ENCODE assay signal across 1 cellular context in the genomic region with DNA sequence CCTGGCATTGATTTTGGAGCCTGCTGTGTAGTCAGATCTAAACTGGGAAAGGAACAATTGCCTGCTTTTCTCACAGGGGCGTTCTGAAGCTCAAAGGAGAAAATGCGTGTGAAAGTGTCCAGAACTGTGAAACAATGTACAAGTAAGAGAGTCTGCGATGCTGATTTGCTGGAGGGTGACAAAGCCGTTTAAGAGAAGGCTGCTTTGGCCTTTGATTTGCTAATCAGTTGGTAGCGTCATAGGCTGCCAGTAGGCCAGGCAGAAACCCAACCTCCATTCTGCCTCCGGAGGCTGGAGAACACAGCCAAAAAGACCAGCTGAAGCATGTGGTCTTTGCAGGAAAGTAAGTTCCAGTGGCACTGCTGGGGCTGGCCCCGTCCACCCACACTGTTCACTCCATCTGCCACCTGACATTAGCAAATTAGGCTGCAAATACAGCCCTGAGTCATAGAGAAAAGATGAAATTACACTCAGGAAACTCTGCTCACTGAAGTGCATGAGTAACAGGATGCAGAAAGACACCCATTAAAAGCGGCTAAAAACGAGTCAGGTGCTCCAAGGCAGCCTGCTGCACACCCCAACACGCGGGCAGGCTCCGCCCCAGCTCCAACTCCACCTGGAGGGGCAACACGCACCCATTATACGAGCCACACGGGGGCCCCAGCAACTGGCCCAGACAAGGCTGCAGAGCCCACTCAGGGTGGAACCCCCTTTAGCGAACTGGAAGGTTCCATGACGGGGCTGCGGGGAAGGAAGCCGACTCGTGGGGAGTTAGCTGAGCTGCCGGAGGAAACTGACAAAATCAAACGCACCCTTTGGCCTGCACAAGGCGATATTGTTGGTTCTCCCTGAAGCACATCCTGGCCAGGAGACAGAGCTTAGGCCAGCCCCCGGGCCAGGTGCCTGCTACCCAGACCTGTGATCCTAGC.
TF ChIP-seq lines count a peak whose summit lies in the region.

No MANE protein-coding gene starts in this region.

TF ChIP-seq in K562, 482 proteins besides CTCF, POLR2A, EP300 and RAD21 (continued from another document and continues in another):
- TF ChIP-seq, protein P1, sequence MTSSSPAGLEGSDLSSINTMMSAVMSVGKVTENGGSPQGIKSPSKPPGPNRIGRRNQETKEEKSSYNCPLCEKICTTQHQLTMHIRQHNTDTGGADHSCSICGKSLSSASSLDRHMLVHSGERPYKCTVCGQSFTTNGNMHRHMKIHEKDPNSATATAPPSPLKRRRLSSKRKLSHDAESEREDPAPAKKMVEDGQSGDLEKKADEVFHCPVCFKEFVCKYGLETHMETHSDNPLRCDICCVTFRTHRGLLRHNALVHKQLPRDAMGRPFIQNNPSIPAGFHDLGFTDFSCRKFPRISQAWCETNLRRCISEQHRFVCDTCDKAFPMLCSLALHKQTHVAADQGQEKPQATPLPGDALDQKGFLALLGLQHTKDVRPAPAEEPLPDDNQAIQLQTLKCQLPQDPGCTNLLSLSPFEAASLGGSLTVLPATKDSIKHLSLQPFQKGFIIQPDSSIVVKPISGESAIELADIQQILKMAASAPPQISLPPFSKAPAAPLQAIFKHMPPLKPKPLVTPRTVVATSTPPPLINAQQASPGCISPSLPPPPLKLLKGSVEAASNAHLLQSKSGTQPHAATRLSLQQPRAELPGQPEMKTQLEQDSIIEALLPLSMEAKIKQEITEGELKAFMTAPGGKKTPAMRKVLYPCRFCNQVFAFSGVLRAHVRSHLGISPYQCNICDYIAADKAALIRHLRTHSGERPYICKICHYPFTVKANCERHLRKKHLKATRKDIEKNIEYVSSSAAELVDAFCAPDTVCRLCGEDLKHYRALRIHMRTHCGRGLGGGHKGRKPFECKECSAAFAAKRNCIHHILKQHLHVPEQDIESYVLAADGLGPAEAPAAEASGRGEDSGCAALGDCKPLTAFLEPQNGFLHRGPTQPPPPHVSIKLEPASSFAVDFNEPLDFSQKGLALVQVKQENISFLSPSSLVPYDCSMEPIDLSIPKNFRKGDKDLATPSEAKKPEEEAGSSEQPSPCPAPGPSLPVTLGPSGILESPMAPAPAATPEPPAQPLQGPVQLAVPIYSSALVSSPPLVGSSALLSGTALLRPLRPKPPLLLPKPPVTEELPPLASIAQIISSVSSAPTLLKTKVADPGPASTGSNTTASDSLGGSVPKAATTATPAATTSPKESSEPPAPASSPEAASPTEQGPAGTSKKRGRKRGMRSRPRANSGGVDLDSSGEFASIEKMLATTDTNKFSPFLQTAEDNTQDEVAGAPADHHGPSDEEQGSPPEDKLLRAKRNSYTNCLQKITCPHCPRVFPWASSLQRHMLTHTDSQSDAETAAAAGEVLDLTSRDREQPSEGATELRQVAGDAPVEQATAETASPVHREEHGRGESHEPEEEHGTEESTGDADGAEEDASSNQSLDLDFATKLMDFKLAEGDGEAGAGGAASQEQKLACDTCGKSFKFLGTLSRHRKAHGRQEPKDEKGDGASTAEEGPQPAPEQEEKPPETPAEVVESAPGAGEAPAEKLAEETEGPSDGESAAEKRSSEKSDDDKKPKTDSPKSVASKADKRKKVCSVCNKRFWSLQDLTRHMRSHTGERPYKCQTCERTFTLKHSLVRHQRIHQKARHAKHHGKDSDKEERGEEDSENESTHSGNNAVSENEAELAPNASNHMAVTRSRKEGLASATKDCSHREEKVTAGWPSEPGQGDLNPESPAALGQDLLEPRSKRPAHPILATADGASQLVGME (CRISPR knock-in tag; IDR thresholded peaks at IDR 0.05), result no peak
- TF ChIP-seq ESRRA (IDR thresholded peaks at IDR 0.05; ENCODE audit: borderline replicate concordance, low read depth) (no peak), SMAD2 (IDR thresholded peaks at IDR 0.05; ENCODE audit: low read depth, low read length) (no peak), CBX3 (IDR thresholded peaks at IDR 0.05; ENCODE audit: borderline replicate concordance in 1 of 2, low read length in 2 of 2) (no peak), NCOA1 (IDR thresholded peaks at IDR 0.05; ENCODE audit: low read depth) (no peak), ELF4 (CRISPR knock-in tag; IDR thresholded peaks at IDR 0.05) (no peak), ZNF354B (CRISPR knock-in tag; IDR thresholded peaks at IDR 0.05) (no peak), RNF2 (IDR thresholded peaks at IDR 0.05) (no peak), HNRNPH1 (optimal IDR thresholded peaks at IDR 0.05; ENCODE audit: low read depth, low read length) (no peak), ZNF263 (CRISPR knock-in tag; IDR thresholded peaks at IDR 0.05; ENCODE audit: borderline replicate concordance) (no peak), POLR3G (IDR thresholded peaks at IDR 0.05; ENCODE audit: extremely low read depth, insufficient read length, insufficient replicate concordance) (no peak), ZNF41 (CRISPR knock-in tag; conservative IDR thresholded peaks at IDR 0.05) (no peak), RFX1 (IDR thresholded peaks at IDR 0.05) (no peak), CBFB (CRISPR knock-in tag; IDR thresholded peaks at IDR 0.05) (no peak), MYC (IDR thresholded peaks at IDR 0.05; ENCODE audit: low read depth, low read length) (no peak), MYC (CRISPR knock-in tag; IDR thresholded peaks at IDR 0.05; ENCODE audit: borderline replicate concordance, low read depth) (0 out of 2 replicates have a peak, but pooled peaks have one; percentile 50), ZNF274 (IDR thresholded peaks at IDR 0.05; ENCODE audit: borderline replicate concordance, low read depth, low read length) (no peak), RFX5 (IDR thresholded peaks at IDR 0.05; ENCODE audit: low read depth, low read length) (no peak), MEF2A (IDR thresholded peaks at IDR 0.05; ENCODE audit: control insufficient read depth, low read depth, low read length) (no peak), HLTF (IDR thresholded peaks at IDR 0.05) (no peak), NRF1 (conservative IDR thresholded peaks at IDR 0.05 in 1 of 2, IDR thresholded peaks at IDR 0.05 in 1 of 2) (0 out of 4 replicates have a peak, but pooled peaks of 1 of the 2 experiments have one; percentile 18), NFYB (IDR thresholded peaks at IDR 0.05; ENCODE audit: extremely low read depth, insufficient read length) (no peak), LCOR (CRISPR knock-in tag; IDR thresholded peaks at IDR 0.05) (0 out of 2 replicates have a peak, but pooled peaks have one; percentile 29), ARID2 (IDR thresholded peaks at IDR 0.05) (no peak), TSC22D4 (tag; IDR thresholded peaks at IDR 0.05) (no peak)
- TF ChIP-seq, protein P2, sequence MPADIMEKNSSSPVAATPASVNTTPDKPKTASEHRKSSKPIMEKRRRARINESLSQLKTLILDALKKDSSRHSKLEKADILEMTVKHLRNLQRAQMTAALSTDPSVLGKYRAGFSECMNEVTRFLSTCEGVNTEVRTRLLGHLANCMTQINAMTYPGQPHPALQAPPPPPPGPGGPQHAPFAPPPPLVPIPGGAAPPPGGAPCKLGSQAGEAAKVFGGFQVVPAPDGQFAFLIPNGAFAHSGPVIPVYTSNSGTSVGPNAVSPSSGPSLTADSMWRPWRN (IDR thresholded peaks at IDR 0.05; ENCODE audit: low read depth), result no peak
- TF ChIP-seq, protein P3, sequence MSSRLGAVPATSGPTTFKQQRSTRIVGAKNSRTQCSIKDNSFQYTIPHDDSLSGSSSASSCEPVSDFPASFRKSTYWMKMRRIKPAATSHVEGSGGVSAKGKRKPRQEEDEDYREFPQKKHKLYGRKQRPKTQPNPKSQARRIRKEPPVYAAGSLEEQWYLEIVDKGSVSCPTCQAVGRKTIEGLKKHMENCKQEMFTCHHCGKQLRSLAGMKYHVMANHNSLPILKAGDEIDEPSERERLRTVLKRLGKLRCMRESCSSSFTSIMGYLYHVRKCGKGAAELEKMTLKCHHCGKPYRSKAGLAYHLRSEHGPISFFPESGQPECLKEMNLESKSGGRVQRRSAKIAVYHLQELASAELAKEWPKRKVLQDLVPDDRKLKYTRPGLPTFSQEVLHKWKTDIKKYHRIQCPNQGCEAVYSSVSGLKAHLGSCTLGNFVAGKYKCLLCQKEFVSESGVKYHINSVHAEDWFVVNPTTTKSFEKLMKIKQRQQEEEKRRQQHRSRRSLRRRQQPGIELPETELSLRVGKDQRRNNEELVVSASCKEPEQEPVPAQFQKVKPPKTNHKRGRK (tag; IDR thresholded peaks at IDR 0.05), result no peak
- TF ChIP-seq, protein P4, sequence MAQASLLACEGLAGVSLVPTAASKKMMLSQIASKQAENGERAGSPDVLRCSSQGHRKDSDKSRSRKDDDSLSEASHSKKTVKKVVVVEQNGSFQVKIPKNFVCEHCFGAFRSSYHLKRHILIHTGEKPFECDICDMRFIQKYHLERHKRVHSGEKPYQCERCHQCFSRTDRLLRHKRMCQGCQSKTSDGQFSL (CRISPR knock-in tag; IDR thresholded peaks at IDR 0.05), result no peak
- TF ChIP-seq, protein P4 (tag; IDR thresholded peaks at IDR 0.05), result no peak
- TF ChIP-seq, protein P5, sequence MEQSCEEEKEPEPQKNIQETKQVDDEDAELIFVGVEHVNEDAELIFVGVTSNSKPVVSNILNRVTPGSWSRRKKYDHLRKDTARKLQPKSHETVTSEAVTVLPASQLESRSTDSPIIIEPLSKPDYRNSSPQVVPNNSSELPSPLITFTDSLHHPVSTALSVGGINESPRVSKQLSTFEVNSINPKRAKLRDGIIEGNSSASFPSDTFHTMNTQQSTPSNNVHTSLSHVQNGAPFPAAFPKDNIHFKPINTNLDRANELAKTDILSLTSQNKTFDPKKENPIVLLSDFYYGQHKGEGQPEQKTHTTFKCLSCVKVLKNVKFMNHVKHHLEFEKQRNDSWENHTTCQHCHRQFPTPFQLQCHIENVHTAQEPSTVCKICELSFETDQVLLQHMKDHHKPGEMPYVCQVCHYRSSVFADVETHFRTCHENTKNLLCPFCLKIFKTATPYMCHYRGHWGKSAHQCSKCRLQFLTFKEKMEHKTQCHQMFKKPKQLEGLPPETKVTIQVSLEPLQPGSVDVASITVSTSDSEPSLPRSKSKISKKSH (CRISPR knock-in tag; IDR thresholded peaks at IDR 0.05), result no peak
- TF ChIP-seq, protein P6, sequence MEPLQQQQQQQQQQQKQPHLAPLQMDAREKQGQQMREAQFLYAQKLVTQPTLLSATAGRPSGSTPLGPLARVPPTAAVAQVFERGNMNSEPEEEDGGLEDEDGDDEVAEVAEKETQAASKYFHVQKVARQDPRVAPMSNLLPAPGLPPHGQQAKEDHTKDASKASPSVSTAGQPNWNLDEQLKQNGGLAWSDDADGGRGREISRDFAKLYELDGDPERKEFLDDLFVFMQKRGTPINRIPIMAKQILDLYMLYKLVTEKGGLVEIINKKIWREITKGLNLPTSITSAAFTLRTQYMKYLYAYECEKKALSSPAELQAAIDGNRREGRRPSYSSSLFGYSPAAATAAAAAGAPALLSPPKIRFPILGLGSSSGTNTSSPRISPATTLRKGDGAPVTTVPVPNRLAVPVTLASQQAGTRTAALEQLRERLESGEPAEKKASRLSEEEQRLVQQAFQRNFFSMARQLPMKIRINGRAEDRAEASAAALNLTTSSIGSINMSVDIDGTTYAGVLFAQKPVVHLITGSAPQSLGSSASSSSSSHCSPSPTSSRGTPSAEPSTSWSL (CRISPR knock-in tag; IDR thresholded peaks at IDR 0.05; ENCODE audit: borderline replicate concordance), result no peak
- TF ChIP-seq, protein P7, sequence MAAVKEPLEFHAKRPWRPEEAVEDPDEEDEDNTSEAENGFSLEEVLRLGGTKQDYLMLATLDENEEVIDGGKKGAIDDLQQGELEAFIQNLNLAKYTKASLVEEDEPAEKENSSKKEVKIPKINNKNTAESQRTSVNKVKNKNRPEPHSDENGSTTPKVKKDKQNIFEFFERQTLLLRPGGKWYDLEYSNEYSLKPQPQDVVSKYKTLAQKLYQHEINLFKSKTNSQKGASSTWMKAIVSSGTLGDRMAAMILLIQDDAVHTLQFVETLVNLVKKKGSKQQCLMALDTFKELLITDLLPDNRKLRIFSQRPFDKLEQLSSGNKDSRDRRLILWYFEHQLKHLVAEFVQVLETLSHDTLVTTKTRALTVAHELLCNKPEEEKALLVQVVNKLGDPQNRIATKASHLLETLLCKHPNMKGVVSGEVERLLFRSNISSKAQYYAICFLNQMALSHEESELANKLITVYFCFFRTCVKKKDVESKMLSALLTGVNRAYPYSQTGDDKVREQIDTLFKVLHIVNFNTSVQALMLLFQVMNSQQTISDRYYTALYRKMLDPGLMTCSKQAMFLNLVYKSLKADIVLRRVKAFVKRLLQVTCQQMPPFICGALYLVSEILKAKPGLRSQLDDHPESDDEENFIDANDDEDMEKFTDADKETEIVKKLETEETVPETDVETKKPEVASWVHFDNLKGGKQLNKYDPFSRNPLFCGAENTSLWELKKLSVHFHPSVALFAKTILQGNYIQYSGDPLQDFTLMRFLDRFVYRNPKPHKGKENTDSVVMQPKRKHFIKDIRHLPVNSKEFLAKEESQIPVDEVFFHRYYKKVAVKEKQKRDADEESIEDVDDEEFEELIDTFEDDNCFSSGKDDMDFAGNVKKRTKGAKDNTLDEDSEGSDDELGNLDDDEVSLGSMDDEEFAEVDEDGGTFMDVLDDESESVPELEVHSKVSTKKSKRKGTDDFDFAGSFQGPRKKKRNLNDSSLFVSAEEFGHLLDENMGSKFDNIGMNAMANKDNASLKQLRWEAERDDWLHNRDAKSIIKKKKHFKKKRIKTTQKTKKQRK (IDR thresholded peaks at IDR 0.05; ENCODE audit: borderline replicate concordance, low read depth, low read length), result no peak
- TF ChIP-seq, protein P8, sequence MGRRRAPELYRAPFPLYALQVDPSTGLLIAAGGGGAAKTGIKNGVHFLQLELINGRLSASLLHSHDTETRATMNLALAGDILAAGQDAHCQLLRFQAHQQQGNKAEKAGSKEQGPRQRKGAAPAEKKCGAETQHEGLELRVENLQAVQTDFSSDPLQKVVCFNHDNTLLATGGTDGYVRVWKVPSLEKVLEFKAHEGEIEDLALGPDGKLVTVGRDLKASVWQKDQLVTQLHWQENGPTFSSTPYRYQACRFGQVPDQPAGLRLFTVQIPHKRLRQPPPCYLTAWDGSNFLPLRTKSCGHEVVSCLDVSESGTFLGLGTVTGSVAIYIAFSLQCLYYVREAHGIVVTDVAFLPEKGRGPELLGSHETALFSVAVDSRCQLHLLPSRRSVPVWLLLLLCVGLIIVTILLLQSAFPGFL (CRISPR knock-in tag; IDR thresholded peaks at IDR 0.05), result no peak
